Comparison of ENCODE assay signal across 26 cellular contexts in genomic region chr7:149003018-149003417, GRCh38.
"Had no signal": no experiment of that assay in that cellular context is flagged by ENCODE, and none has a peak within 500 bp of the region (broad histone marks: within the 10 kb centered on the region; RNA-seq: fewer than 3 reads in every experiment).

No MANE protein-coding gene starts in this region.

- H3K27me3 ChIP-seq: dorsolateral prefrontal cortex, esophagus muscularis mucosa, heart right ventricle, pancreas, sigmoid colon, tibial nerve, upper lobe of left lung had no signal

- DNase-seq: dorsolateral prefrontal cortex; effector CD4-positive, alpha-beta T cell; foreskin melanocyte; glutamatergic neuron; heart right ventricle; hippocampal formation; immature natural killer cell; islet precursor cell; kidney glomerular epithelial cell; left colon; left ventricle myocardium inferior; lower lobe of right lung; naive thymus-derived CD8-positive, alpha-beta T cell; nephron progenitor cell; occipital lobe; pancreas; sigmoid colon; stimulated activated CD4-positive, alpha-beta T cell treated with anti-CD3 and anti-CD28 coated beads, Interleukin-2, amount 100 ng/mL, for 48 hours; stimulated activated naive B cell treated with anti-CD40 and anti-IgM and Interleukin-4, amounts not matched to agents 10 μg/mL and 1 μg/mL and 100 μg/mL, for 72 hours; upper lobe of left lung had no signal

- H3K9me3 ChIP-seq: esophagus muscularis mucosa, heart right ventricle, left ventricle myocardium inferior, lower lobe of right lung, pancreas, sigmoid colon, thoracic aorta, tibial nerve, upper lobe of left lung had no signal

- H3K4me3 ChIP-seq: dorsolateral prefrontal cortex, esophagus muscularis mucosa, heart right ventricle, left ventricle myocardium inferior, lower lobe of right lung, pancreas, sigmoid colon, thoracic aorta, tibial nerve, upper lobe of left lung had no signal

- FAIRE-seq: colon, endothelial cell of umbilical vein, pancreas, urothelium cell line had no signal

- H3K27ac ChIP-seq: dorsolateral prefrontal cortex, esophagus muscularis mucosa, heart right ventricle, left ventricle myocardium inferior, lower lobe of right lung, pancreas, sigmoid colon, thoracic aorta, tibial nerve, upper lobe of left lung had no signal

- ATAC-seq: heart right ventricle; left colon; lower lobe of right lung; naive thymus-derived CD8-positive, alpha-beta T cell; pancreas; stimulated activated naive B cell treated with anti-CD40 and anti-IgM and Interleukin-4, amounts not matched to agents 10 μg/mL and 1 μg/mL and 100 μg/mL, for 72 hours had no signal

- H3K4me1 ChIP-seq: left ventricle myocardium inferior, lower lobe of right lung, pancreas, sigmoid colon had no signal
